In genomic region chr11:106379265-106379664, GRCh38 we compare ENCODE assay signal across 1 cellular context.
TF ChIP-seq lines count a peak whose summit lies in the region.

No MANE protein-coding gene starts in this region.

TF ChIP-seq in H1, 55 proteins besides CTCF, POLR2A, EP300 and RAD21 (continued from another document):
- TF ChIP-seq, protein P1, sequence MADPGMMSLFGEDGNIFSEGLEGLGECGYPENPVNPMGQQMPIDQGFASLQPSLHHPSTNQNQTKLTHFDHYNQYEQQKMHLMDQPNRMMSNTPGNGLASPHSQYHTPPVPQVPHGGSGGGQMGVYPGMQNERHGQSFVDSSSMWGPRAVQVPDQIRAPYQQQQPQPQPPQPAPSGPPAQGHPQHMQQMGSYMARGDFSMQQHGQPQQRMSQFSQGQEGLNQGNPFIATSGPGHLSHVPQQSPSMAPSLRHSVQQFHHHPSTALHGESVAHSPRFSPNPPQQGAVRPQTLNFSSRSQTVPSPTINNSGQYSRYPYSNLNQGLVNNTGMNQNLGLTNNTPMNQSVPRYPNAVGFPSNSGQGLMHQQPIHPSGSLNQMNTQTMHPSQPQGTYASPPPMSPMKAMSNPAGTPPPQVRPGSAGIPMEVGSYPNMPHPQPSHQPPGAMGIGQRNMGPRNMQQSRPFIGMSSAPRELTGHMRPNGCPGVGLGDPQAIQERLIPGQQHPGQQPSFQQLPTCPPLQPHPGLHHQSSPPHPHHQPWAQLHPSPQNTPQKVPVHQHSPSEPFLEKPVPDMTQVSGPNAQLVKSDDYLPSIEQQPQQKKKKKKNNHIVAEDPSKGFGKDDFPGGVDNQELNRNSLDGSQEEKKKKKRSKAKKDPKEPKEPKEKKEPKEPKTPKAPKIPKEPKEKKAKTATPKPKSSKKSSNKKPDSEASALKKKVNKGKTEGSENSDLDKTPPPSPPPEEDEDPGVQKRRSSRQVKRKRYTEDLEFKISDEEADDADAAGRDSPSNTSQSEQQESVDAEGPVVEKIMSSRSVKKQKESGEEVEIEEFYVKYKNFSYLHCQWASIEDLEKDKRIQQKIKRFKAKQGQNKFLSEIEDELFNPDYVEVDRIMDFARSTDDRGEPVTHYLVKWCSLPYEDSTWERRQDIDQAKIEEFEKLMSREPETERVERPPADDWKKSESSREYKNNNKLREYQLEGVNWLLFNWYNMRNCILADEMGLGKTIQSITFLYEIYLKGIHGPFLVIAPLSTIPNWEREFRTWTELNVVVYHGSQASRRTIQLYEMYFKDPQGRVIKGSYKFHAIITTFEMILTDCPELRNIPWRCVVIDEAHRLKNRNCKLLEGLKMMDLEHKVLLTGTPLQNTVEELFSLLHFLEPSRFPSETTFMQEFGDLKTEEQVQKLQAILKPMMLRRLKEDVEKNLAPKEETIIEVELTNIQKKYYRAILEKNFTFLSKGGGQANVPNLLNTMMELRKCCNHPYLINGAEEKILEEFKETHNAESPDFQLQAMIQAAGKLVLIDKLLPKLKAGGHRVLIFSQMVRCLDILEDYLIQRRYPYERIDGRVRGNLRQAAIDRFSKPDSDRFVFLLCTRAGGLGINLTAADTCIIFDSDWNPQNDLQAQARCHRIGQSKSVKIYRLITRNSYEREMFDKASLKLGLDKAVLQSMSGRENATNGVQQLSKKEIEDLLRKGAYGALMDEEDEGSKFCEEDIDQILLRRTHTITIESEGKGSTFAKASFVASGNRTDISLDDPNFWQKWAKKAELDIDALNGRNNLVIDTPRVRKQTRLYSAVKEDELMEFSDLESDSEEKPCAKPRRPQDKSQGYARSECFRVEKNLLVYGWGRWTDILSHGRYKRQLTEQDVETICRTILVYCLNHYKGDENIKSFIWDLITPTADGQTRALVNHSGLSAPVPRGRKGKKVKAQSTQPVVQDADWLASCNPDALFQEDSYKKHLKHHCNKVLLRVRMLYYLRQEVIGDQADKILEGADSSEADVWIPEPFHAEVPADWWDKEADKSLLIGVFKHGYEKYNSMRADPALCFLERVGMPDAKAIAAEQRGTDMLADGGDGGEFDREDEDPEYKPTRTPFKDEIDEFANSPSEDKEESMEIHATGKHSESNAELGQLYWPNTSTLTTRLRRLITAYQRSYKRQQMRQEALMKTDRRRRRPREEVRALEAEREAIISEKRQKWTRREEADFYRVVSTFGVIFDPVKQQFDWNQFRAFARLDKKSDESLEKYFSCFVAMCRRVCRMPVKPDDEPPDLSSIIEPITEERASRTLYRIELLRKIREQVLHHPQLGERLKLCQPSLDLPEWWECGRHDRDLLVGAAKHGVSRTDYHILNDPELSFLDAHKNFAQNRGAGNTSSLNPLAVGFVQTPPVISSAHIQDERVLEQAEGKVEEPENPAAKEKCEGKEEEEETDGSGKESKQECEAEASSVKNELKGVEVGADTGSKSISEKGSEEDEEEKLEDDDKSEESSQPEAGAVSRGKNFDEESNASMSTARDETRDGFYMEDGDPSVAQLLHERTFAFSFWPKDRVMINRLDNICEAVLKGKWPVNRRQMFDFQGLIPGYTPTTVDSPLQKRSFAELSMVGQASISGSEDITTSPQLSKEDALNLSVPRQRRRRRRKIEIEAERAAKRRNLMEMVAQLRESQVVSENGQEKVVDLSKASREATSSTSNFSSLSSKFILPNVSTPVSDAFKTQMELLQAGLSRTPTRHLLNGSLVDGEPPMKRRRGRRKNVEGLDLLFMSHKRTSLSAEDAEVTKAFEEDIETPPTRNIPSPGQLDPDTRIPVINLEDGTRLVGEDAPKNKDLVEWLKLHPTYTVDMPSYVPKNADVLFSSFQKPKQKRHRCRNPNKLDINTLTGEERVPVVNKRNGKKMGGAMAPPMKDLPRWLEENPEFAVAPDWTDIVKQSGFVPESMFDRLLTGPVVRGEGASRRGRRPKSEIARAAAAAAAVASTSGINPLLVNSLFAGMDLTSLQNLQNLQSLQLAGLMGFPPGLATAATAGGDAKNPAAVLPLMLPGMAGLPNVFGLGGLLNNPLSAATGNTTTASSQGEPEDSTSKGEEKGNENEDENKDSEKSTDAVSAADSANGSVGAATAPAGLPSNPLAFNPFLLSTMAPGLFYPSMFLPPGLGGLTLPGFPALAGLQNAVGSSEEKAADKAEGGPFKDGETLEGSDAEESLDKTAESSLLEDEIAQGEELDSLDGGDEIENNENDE (IDR thresholded peaks at IDR 0.05; ENCODE audit: insufficient replicate concordance, low read length): no peak
- TF ChIP-seq HDAC2 (IDR thresholded peaks at IDR 0.05; ENCODE audit: borderline replicate concordance in 1 of 2, low read depth in 2 of 2, low read length in 2 of 2): no peak
- no peak for TF ChIP-seq CBX5 (IDR thresholded peaks at IDR 0.05; ENCODE audit: low read depth, low read length)
- no peak for TF ChIP-seq CREB1 (IDR thresholded peaks at IDR 0.05)
- TF ChIP-seq, protein P2, sequence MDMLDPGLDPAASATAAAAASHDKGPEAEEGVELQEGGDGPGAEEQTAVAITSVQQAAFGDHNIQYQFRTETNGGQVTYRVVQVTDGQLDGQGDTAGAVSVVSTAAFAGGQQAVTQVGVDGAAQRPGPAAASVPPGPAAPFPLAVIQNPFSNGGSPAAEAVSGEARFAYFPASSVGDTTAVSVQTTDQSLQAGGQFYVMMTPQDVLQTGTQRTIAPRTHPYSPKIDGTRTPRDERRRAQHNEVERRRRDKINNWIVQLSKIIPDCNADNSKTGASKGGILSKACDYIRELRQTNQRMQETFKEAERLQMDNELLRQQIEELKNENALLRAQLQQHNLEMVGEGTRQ (IDR thresholded peaks at IDR 0.05; ENCODE audit: low read length): no peak
- TF ChIP-seq ATF2 (IDR thresholded peaks at IDR 0.05; ENCODE audit: low read length): no peak
- no peak for TF ChIP-seq ATF3 (IDR thresholded peaks at IDR 0.05; ENCODE audit: insufficient read depth, low read depth, low read length)
- TF ChIP-seq GABPA (IDR thresholded peaks at IDR 0.05; ENCODE audit: borderline replicate concordance, insufficient read depth, low read length): no peak
- no peak for TF ChIP-seq JUN (IDR thresholded peaks at IDR 0.05; ENCODE audit: low read depth, low read length)
- no peak for TF ChIP-seq MAFK (IDR thresholded peaks at IDR 0.05; ENCODE audit: low read depth, low read length)
- no peak for TF ChIP-seq MAX (IDR thresholded peaks at IDR 0.05)
- TF ChIP-seq POU5F1 (IDR thresholded peaks at IDR 0.05; ENCODE audit: low read depth, low read length): no peak
- TF ChIP-seq YY1 (IDR thresholded peaks at IDR 0.05; ENCODE audit: low read depth, low read length): no peak
- TF ChIP-seq KDM1A (IDR thresholded peaks at IDR 0.05; ENCODE audit: borderline replicate concordance, low read length): no peak
- TF ChIP-seq POLR2AphosphoS5 (IDR thresholded peaks at IDR 0.05; ENCODE audit: low read depth, low read length): no peak
